Comparison of ENCODE assay signal across 22 cellular contexts in the genomic region with DNA sequence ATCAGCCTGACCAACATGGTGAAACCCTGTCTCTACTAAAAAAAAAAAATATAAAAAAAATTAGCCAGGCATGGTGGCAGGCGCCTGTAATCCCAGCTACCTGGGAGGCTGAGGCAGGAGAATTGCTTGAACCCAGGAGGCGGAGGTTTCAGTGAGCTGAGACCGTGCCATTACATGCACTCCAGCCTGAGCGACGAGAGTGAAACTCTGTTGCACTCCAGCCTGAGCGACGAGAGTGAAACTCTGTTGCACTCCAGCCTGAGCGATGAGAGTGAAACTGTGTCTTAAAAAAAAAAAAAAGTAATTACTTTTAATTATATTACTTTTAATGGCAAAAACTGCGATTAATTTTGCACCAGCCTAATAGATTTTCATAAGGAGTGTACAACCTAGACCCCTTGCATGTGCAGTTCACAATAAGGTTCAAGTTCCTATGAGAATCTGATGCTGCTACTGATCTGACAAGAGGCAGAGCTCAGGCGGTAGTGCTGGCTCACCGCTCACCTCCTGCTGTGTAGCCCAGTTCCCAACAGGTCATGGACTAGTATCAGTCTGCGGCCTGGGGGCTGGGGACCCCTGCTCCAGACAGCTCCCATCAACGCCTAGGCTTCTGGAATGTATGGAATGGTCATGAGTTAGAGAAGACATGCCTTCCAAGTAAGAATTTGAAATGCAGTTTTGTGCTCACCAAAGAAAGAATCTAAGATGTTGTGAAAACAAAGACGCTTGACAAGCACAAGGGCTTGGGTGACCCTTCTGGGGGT. TPM values are rescaled to one million over a fixed set of nuclear protein-coding genes. Genes with fewer than 3 reads are reported as not detected.
DNase-seq lines count a peak whose midpoint lies in the region; ATAC-seq, FAIRE-seq and TF ChIP-seq lines count a peak whose summit lies in the region.
"Had no signal": no experiment of that assay in that cellular context is flagged by ENCODE, and none has a peak within 500 bp of the region (broad histone marks: within the 10 kb centered on the region; RNA-seq: fewer than 3 reads in every experiment).

No MANE protein-coding gene starts in this region.

- peaks cover 10% of the 10 kb centered on the region for H3K4me1 Mint-ChIP-seq in MCF 10A (ENCODE audit: insufficient read depth, unreplicated experiment)
- H3K4me1 Mint-ChIP-seq: B cell had no signal

- peaks cover 3% of the 10 kb centered on the region; the same call in 1 of the 2 replicates for H3K9me1 ChIP-seq in IMR-90 (ENCODE audit: insufficient read depth, low read length)
- no peaks in the 10 kb centered on the region for H3K9me1 ChIP-seq in K562 (ENCODE audit: control insufficient read depth, insufficient read depth, low read length)

- in situ Hi-C loops in IMR-90 (cut with MboI; ENCODE audit: low sequenced_read_pairs) (no loop called here), K562 (cut with MboI) (no loop called here)

- H2BK15ac ChIP-seq in IMR-90 (ENCODE audit: low read depth, low read length), result no peak overlapping the region

- TF ChIP-seq RAD21 in IMR-90 (IDR thresholded peaks at IDR 0.05; ENCODE audit: low read length), result no peak
- no peak for TF ChIP-seq RAD21 in K562 (CRISPR knock-in tag; conservative IDR thresholded peaks at IDR 0.05 in 1 of 2, IDR thresholded peaks at IDR 0.05 in 1 of 2)

- H3K79me1 ChIP-seq in IMR-90 (ENCODE audit: low read depth in 1 of 2, low read length in 2 of 2), result no peaks in the 10 kb centered on the region

- H3K27me3 ChIP-seq in IMR-90 (ENCODE audit: control insufficient read depth, insufficient read depth, low read length) (peaks cover 61% of the 10 kb centered on the region), K562 (ENCODE audit: control insufficient read depth in 2 of 2, insufficient read depth in 2 of 2, low read length in 2 of 2) (no peaks in the 10 kb centered on the region), lower lobe of right lung (ENCODE audit: low read depth) (no peaks in the 10 kb centered on the region)
- H3K27me3 ChIP-seq: Peyer's patch had no signal

- POLR2A ChIA-PET in IMR-90 (lab: Charles Lee; ENCODE audit: unreplicated experiment), result interaction anchor here (0.6 kb wide), 1 partner anchor 228 kb away, joined by 7 read pairs; no protein-coding TSS in a partner anchor
- POLR2A ChIA-PET in K562 (lab: Yijun Ruan, JAX), result interaction anchor here (1.4 kb wide), 1 partner anchor 115 kb away, joined by 4 read pairs; no protein-coding TSS in a partner anchor
- POLR2A ChIA-PET in MCF 10A (lab: Yijun Ruan, JAX), result no interaction called here

- H3K56ac ChIP-seq in IMR-90 (ENCODE audit: extremely low read depth, insufficient read depth, low read length), result no peak overlapping the region

- TF ChIP-seq POLR2A in IMR-90 (IDR thresholded peaks at IDR 0.05; ENCODE audit: low read depth, low read length) (no peak), K562 (conservative IDR thresholded peaks at IDR 0.05) (no peak)

- H3K79me2 ChIP-seq in K562 (ENCODE audit: control insufficient read depth, insufficient read depth, low read length), result no peaks in the 10 kb centered on the region

- H3K27ac ChIP-seq in IMR-90 (ENCODE audit: insufficient read depth, low read length), result no peak overlapping the region
- H3K27ac ChIP-seq in K562 (ENCODE audit: extremely low read depth, low read depth, low read length), result no peak overlapping the region
- no peak overlapping the region for H3K27ac ChIP-seq in lower lobe of right lung
- H3K27ac ChIP-seq: A549, Peyer's patch had no signal

- H3K9ac ChIP-seq in IMR-90 (ENCODE audit: low read depth, low read length) (no peak overlapping the region), K562 (ENCODE audit: insufficient read depth in 1 of 2, low read depth in 2 of 2, low read length in 2 of 2) (no peak overlapping the region)

- H3K4me3 ChIP-seq in IMR-90 (ENCODE audit: insufficient read depth, low read depth, low read length) (no peak overlapping the region), K562 (no peak overlapping the region), lower lobe of right lung (no peak overlapping the region)
- H3K4me3 ChIP-seq: A549, Peyer's patch had no signal

- WGBS in IMR-90 (ENCODE audit: extremely low coverage in 2 of 2, insufficient read length in 1 of 2), 2 experiments, result 65% methylated on average over 4 of the region's 14 CpGs; no CpG with 5 or more reads in 1 of the 2 experiments
- WGBS in K562 (ENCODE audit: insufficient coverage, low coverage, missing lambda C conversion rate), result 44% methylated on average over 8 of the region's 14 CpGs

- no peak overlapping the region for H4K5ac ChIP-seq in IMR-90 (ENCODE audit: low read depth, low read length)

- H3K27me3 Mint-ChIP-seq in MCF 10A (ENCODE audit: insufficient read depth, unreplicated experiment), result peaks cover 23% of the 10 kb centered on the region

- no peak overlapping the region for H2BK5ac ChIP-seq in IMR-90 (ENCODE audit: low read depth, low read length, poor library complexity, severe bottlenecking)

- no peaks in the 10 kb centered on the region for H3K9me3 ChIP-seq in IMR-90 (ENCODE audit: control insufficient read depth, insufficient read depth, low read length)
- H3K9me3 ChIP-seq in K562 (replicated peaks; ENCODE audit: control insufficient read depth, insufficient read depth, low read depth, low read length), result no peaks in the 10 kb centered on the region
- no peaks in the 10 kb centered on the region for H3K9me3 ChIP-seq in lower lobe of right lung
- H3K9me3 ChIP-seq: A549, Peyer's patch had no signal

- TF ChIP-seq CTCF in IMR-90 (conservative IDR thresholded peaks at IDR 0.05; ENCODE audit: low read depth, low read length) (no peak), K562 (IDR thresholded peaks at IDR 0.05 in 2 of 3, conservative IDR thresholded peaks at IDR 0.05 in 1 of 3; ENCODE audit: insufficient read depth in 2 of 3, low read depth in 1 of 3, low read length in 3 of 3) (no peak), lower lobe of right lung (IDR thresholded peaks at IDR 0.05) (no peak), MCF 10A (IDR thresholded peaks at IDR 0.05; ENCODE audit: unreplicated experiment) (no peak)

- H3K23ac ChIP-seq in IMR-90 (ENCODE audit: low read depth, low read length), result no peak overlapping the region

- no peak overlapping the region for H4K91ac ChIP-seq in IMR-90 (ENCODE audit: insufficient read depth, low read depth, low read length)

- H3K4me2 ChIP-seq in IMR-90 (ENCODE audit: low read depth, low read length) (no peak overlapping the region), K562 (ENCODE audit: insufficient read depth, low read length) (no peak overlapping the region)
- H3K4me2 ChIP-seq: A549 had no signal

- BruUV-seq in IMR-90 (replicated peaks; lab: Mats Ljungman, UMichigan) (no TSS peak), K562 (replicated peaks; lab: Mats Ljungman, UMichigan) (no TSS peak), MCF 10A (replicated peaks; lab: Mats Ljungman, UMichigan) (no TSS peak)

- dilution Hi-C loops in IMR-90 (cut with HindIII; ENCODE audit: low sequenced_read_pairs, unreplicated experiment), result no loop called here

- H3K36me3 ChIP-seq in IMR-90 (ENCODE audit: control insufficient read depth, insufficient read depth, low read length) (no peaks in the 10 kb centered on the region), K562 (ENCODE audit: control insufficient read depth, insufficient read depth, low read length) (no peaks in the 10 kb centered on the region), lower lobe of right lung (peaks cover 9% of the 10 kb centered on the region)
- H3K36me3 ChIP-seq: Peyer's patch had no signal

- DNase-seq in IMR-90 (no peak), K562 (ENCODE audit: extremely low read depth in 1 of 4, low spot score in 3 of 4) (no peak), lower lobe of right lung (peak; percentile 21), MCF 10A (ENCODE audit: unreplicated experiment) (no peak)
- DNase-seq: DMS53, GF-D8, GOT3, KG1, MV-4-11, NCI-H1105 treated with DMSO at 0.1 percent for 48 hours, NCI-H2029 treated with DMSO at 0.1 percent for 48 hours, NCI-H2171, NCI-H345, NCI-H524, NCI-H774, Peyer's patch had no signal

- H3K9me3 Mint-ChIP-seq in MCF 10A (ENCODE audit: unreplicated experiment), result no peaks in the 10 kb centered on the region

- no peak overlapping the region for H3K4ac ChIP-seq in IMR-90 (ENCODE audit: low read depth, low read length)

- intact Hi-C loops in IMR-90 (cut with micrococcal nuclease) (no loop called here), K562 (cut with micrococcal nuclease) (no loop called here), lower lobe of right lung (cut with DNase I) (no loop called here), MCF 10A (cut with micrococcal nuclease) (no loop called here)

- no peak for FAIRE-seq in K562 (lab: Jason Lieb, UNC)
- FAIRE-seq: A549, D721Med had no signal

- H3K14ac ChIP-seq in IMR-90 (replicated peaks; ENCODE audit: low read depth, low read length), result no peak overlapping the region

- CTCF ChIA-PET in IMR-90 (lab: Yijun Ruan, JAX) (interaction anchor here (1.4 to 1.9 kb wide), 2 partner anchors 12 to 13 kb away, joined by 3 to 9 read pairs; no protein-coding TSS in a partner anchor), K562 (lab: Yijun Ruan, JAX; ENCODE audit: low intra/inter-chr PET ratio) (no interaction called here), MCF 10A (lab: Yijun Ruan, JAX) (interaction anchor here (0.6 to 5.1 kb wide), 9 partner anchors 9 to 787 kb away, joined by 3 to 53 read pairs (median 7); partner anchors contain the start of genes ADCY4, CIDEB, LTB4R and LTB4R2)

- no peak overlapping the region for H4K8ac ChIP-seq in IMR-90 (ENCODE audit: low read depth in 2 of 2, low read length in 2 of 2)

- H3K4me1 ChIP-seq in IMR-90 (ENCODE audit: control insufficient read depth, insufficient read depth, low read length) (no peaks in the 10 kb centered on the region), K562 (replicated peaks in 1 of 2; ENCODE audit: control insufficient read depth in 2 of 2, insufficient read depth in 2 of 2, low read length in 2 of 2) (peaks cover 11 to 16% of the 10 kb centered on the region in 2 experiments), lower lobe of right lung (peaks cover 10% of the 10 kb centered on the region)

- peaks cover 4% of the 10 kb centered on the region for H3K36me3 Mint-ChIP-seq in MCF 10A (ENCODE audit: insufficient read depth, unreplicated experiment)

- no peak overlapping the region; the same call in 1 of the 2 replicates for H2AK5ac ChIP-seq in IMR-90 (ENCODE audit: low read depth, low read length)

- no peak overlapping the region for H2AK9ac ChIP-seq in IMR-90 (replicated peaks; ENCODE audit: low read depth, low read length, poor library complexity)

- peak overlapping the region; percentile 57 for H2AFZ ChIP-seq in IMR-90 (replicated peaks; ENCODE audit: low read length, poor library complexity)
- H2AFZ ChIP-seq in K562 (ENCODE audit: low read depth, low read length), result peak overlapping the region; percentile 45

- H2BK20ac ChIP-seq in IMR-90 (ENCODE audit: low read depth, low read length), result no peak overlapping the region

- no peaks in the 10 kb centered on the region for H4K20me1 ChIP-seq in IMR-90 (ENCODE audit: insufficient read depth, low read length)
- no peaks in the 10 kb centered on the region for H4K20me1 ChIP-seq in K562 (replicated peaks; ENCODE audit: control insufficient read depth, insufficient read depth, low read length)

- no peak overlapping the region for H3K18ac ChIP-seq in IMR-90 (ENCODE audit: low read depth, low read length)

- ATAC-seq in IMR-90 (ENCODE audit: low read depth) (no peak), K562 (no peak), lower lobe of right lung (no peak), HG03342 (IDR thresholded peaks at IDR 0.05; ENCODE audit: unreplicated experiment) (no peak)
- ATAC-seq: A549, SK-N-SH treated with all-trans-retinoic acid at 6 μM for 48 hours had no signal

- no peak for TF ChIP-seq EP300 in K562 (IDR thresholded peaks at IDR 0.05; ENCODE audit: low read length)

- no peak overlapping the region for H2BK120ac ChIP-seq in IMR-90 (ENCODE audit: low read depth, low read length)

- H3K27ac Mint-ChIP-seq in MCF 10A (ENCODE audit: low read depth, unreplicated experiment), result no peak overlapping the region
- H3K27ac Mint-ChIP-seq: B cell had no signal

- no peak overlapping the region for H3K4me3 Mint-ChIP-seq in MCF 10A (ENCODE audit: unreplicated experiment)
- H3K4me3 Mint-ChIP-seq: B cell, CD14-positive monocyte had no signal

RNA-seq across cellular contexts. Expression of gene LTB4R, which starts 10.1 kb away (rescaled TPM):
- total RNA-seq in IMR-90 (2012; rRNA removed) (0.18 and 0.28 TPM in 2 replicates), K562 (2014; rRNA removed) (2.8 and 3.6 TPM in 2 replicates), K562 (2014; rRNA removed; fragmentation: Illumina TruSeq; extraction: Trizol) (1.7 and 1.8 TPM in 2 replicates), K562 (2015; rRNA removed; fragmentation: Illumina TruSeq; extraction: Trizol) (2.1 and 2.3 TPM in 2 replicates), K562 (2021) (3.7 and 7.0 TPM in 2 replicates), lower lobe of right lung (14.1 TPM), MCF 10A (2022) (15.8 and 19.9 TPM in 2 replicates)
- polyA plus RNA-seq in IMR-90 (2012; rRNA removed) (2.3 TPM in 2 replicates), K562 (2011; rRNA removed) (4.0 and 4.3 TPM in 2 replicates), K562 (2014; fragmentation: Illumina TruSeq; extraction: Trizol) (4.4 and 4.8 TPM in 2 replicates), K562 (2014; fragmentation: Nextera tagmentation; extraction: Ambion mirVana) (under 1 TPM; 0.38 to 0.61 TPM), K562 (2014; rRNA removed) (10.5 and 11.4 TPM in 2 replicates)
- 0.10 and 0.38 TPM in 2 replicates for polyA plus RNA-seq in IMR-90 (2012; cell fraction: cytosol; rRNA removed)
- 26.7 and 90.3 TPM in 2 replicates for polyA plus RNA-seq in IMR-90 (2012; cell fraction: nucleus; rRNA removed; ENCODE audit: low replicate concordance)
- 33.2 and 49.2 TPM in 2 replicates for total RNA-seq in K562 (2011; cell fraction: chromatin; rRNA removed; ENCODE audit: low replicate concordance)
- total RNA-seq in K562 (2011; cell fraction: nucleolus; rRNA removed), result 24.1 and 29.2 TPM in 2 replicates
- total RNA-seq in K562 (2011; cell fraction: nucleoplasm; rRNA removed), result 31.0 and 48.7 TPM in 2 replicates
- 1.9 and 3.5 TPM in 2 replicates for polyA plus RNA-seq in K562 (2011; cell fraction: cytosol; rRNA removed)
- 50.4 and 117 TPM in 2 replicates for polyA plus RNA-seq in K562 (2011; cell fraction: nucleus; rRNA removed)
- 4.5 and 8.0 TPM in 2 replicates for polyA plus RNA-seq in K562 (2012)
- polyA minus RNA-seq in K562 (2011; rRNA and poly(A)+ RNA removed), result 2.3 and 3.0 TPM in 2 replicates
- 1.1 and 1.4 TPM in 2 replicates for polyA minus RNA-seq in K562 (2011; cell fraction: cytosol; rRNA and poly(A)+ RNA removed)
- 6.9 and 10.2 TPM in 2 replicates for polyA minus RNA-seq in K562 (2011; cell fraction: nucleus; rRNA and poly(A)+ RNA removed)

RNA-seq across cellular contexts. Expression of gene LTB4R2, which starts 11.5 kb away (rescaled TPM):
- 0.56 and 0.72 TPM in 2 replicates for total RNA-seq in IMR-90 (2012; rRNA removed)
- polyA plus RNA-seq in IMR-90 (2012; rRNA removed), result 1.7 and 2.0 TPM in 2 replicates
- polyA plus RNA-seq in IMR-90 (2012; cell fraction: cytosol; rRNA removed), result 0.49 and 0.66 TPM in 2 replicates
- 17.9 and 66.1 TPM in 2 replicates for polyA plus RNA-seq in IMR-90 (2012; cell fraction: nucleus; rRNA removed; ENCODE audit: low replicate concordance)
- total RNA-seq in K562 (2011; cell fraction: chromatin; rRNA removed; ENCODE audit: low replicate concordance), result 25.8 and 60.8 TPM in 2 replicates
- 33.2 and 38.2 TPM in 2 replicates for total RNA-seq in K562 (2011; cell fraction: nucleolus; rRNA removed)
- total RNA-seq in K562 (2011; cell fraction: nucleoplasm; rRNA removed), result 30.5 and 42.4 TPM in 2 replicates
- total RNA-seq in K562 (2014; rRNA removed), result 3.9 and 5.8 TPM in 2 replicates
- total RNA-seq in K562 (2014; rRNA removed; fragmentation: Illumina TruSeq; extraction: Trizol), result 2.1 and 2.4 TPM in 2 replicates
- total RNA-seq in K562 (2015; rRNA removed; fragmentation: Illumina TruSeq; extraction: Trizol), result 2.5 and 3.1 TPM in 2 replicates
- total RNA-seq in K562 (2021), result 6.9 and 9.4 TPM in 2 replicates
- 2.5 and 3.2 TPM in 2 replicates for polyA plus RNA-seq in K562 (2011; rRNA removed)
- 1.4 and 6.0 TPM in 2 replicates for polyA plus RNA-seq in K562 (2011; cell fraction: cytosol; rRNA removed)
- polyA plus RNA-seq in K562 (2011; cell fraction: nucleus; rRNA removed), result 25.2 and 64.2 TPM in 2 replicates
- 4.0 and 6.3 TPM in 2 replicates for polyA plus RNA-seq in K562 (2012)
- 2.6 and 2.7 TPM in 2 replicates for polyA plus RNA-seq in K562 (2014; fragmentation: Illumina TruSeq; extraction: Trizol)
- polyA plus RNA-seq in K562 (2014; fragmentation: Nextera tagmentation; extraction: Ambion mirVana), result under 1 TPM in 1 of 2 experiments, not detected in 1; 0.03 TPM
- polyA plus RNA-seq in K562 (2014; rRNA removed), result 8.6 and 11.6 TPM in 2 replicates
- 2.2 and 2.5 TPM in 2 replicates for polyA minus RNA-seq in K562 (2011; rRNA and poly(A)+ RNA removed)
- polyA minus RNA-seq in K562 (2011; cell fraction: cytosol; rRNA and poly(A)+ RNA removed), result 1.6 and 3.3 TPM in 2 replicates
- 15.0 and 20.1 TPM in 2 replicates for polyA minus RNA-seq in K562 (2011; cell fraction: nucleus; rRNA and poly(A)+ RNA removed)
- total RNA-seq in lower lobe of right lung, result 5.9 TPM
- total RNA-seq in MCF 10A (2022), result 21.7 and 23.8 TPM in 2 replicates

RNA-seq across cellular contexts. Expression of gene ADCY4, which starts 13.5 kb away (rescaled TPM):
- total RNA-seq in IMR-90 (2012; rRNA removed), result not detected in 2 replicates
- 0.04 TPM in 1 of 2 replicates, not detected in the other for polyA plus RNA-seq in IMR-90 (2012; rRNA removed)
- 0.08 TPM in 1 of 2 replicates, not detected in the other for polyA plus RNA-seq in IMR-90 (2012; cell fraction: cytosol; rRNA removed)
- polyA plus RNA-seq in IMR-90 (2012; cell fraction: nucleus; rRNA removed; ENCODE audit: low replicate concordance), result 0.33 and 0.42 TPM in 2 replicates
- 1.2 and 6.2 TPM in 2 replicates for total RNA-seq in K562 (2011; cell fraction: chromatin; rRNA removed; ENCODE audit: low replicate concordance)
- total RNA-seq in K562 (2011; cell fraction: nucleolus; rRNA removed), result 2.2 and 4.5 TPM in 2 replicates
- 2.3 and 2.6 TPM in 2 replicates for total RNA-seq in K562 (2011; cell fraction: nucleoplasm; rRNA removed)
- total RNA-seq in K562 (2014; rRNA removed), result 0.09 TPM in 1 of 2 replicates, not detected in the other
- total RNA-seq in K562 (2014; rRNA removed; fragmentation: Illumina TruSeq; extraction: Trizol), result 0.18 TPM in 1 of 2 replicates, not detected in the other
- total RNA-seq in K562 (2015; rRNA removed; fragmentation: Illumina TruSeq; extraction: Trizol), result not detected in 2 replicates
- total RNA-seq in K562 (2021), result 0.07 and 0.31 TPM in 2 replicates
- polyA plus RNA-seq in K562 (2011; rRNA removed), result 0.21 and 0.39 TPM in 2 replicates
- polyA plus RNA-seq in K562 (2011; cell fraction: cytosol; rRNA removed), result 0.21 and 0.25 TPM in 2 replicates
- 4.5 and 4.7 TPM in 2 replicates for polyA plus RNA-seq in K562 (2011; cell fraction: nucleus; rRNA removed)
- polyA plus RNA-seq in K562 (2012), result 0.31 and 1.1 TPM in 2 replicates
- polyA plus RNA-seq in K562 (2014; fragmentation: Illumina TruSeq; extraction: Trizol), result 0.04 and 0.06 TPM in 2 replicates
- under 1 TPM in 1 of 2 experiments, not detected in 1; 0.04 TPM for polyA plus RNA-seq in K562 (2014; fragmentation: Nextera tagmentation; extraction: Ambion mirVana)
- 0.15 and 0.47 TPM in 2 replicates for polyA plus RNA-seq in K562 (2014; rRNA removed)
- polyA minus RNA-seq in K562 (2011; rRNA and poly(A)+ RNA removed), result 0.15 and 0.39 TPM in 2 replicates
- polyA minus RNA-seq in K562 (2011; cell fraction: cytosol; rRNA and poly(A)+ RNA removed), result not detected in 2 replicates
- 0.89 and 3.0 TPM in 2 replicates for polyA minus RNA-seq in K562 (2011; cell fraction: nucleus; rRNA and poly(A)+ RNA removed)
- 42.7 TPM for total RNA-seq in lower lobe of right lung
- not detected in 2 replicates for total RNA-seq in MCF 10A (2022)
- polyA plus RNA-seq: A549 had no signal

RNA-seq across cellular contexts. Expression of gene CIDEB, which starts 13.6 kb away (rescaled TPM):
- total RNA-seq in IMR-90 (2012; rRNA removed) (under 0.01 TPM in 2 replicates), K562 (2014; rRNA removed) (not detected in 2 replicates), K562 (2014; rRNA removed; fragmentation: Illumina TruSeq; extraction: Trizol) (not detected in 2 replicates), K562 (2015; rRNA removed; fragmentation: Illumina TruSeq; extraction: Trizol) (not detected in 2 replicates), K562 (2021) (0.07 and 0.35 TPM in 2 replicates), lower lobe of right lung (16.4 TPM), MCF 10A (2022) (0.52 and 1.3 TPM in 2 replicates)
- polyA plus RNA-seq in IMR-90 (2012; rRNA removed) (0.19 TPM in 2 replicates), K562 (2011; rRNA removed) (0.04 and 0.14 TPM in 2 replicates), K562 (2014; fragmentation: Illumina TruSeq; extraction: Trizol) (0.07 and 0.14 TPM in 2 replicates), K562 (2014; fragmentation: Nextera tagmentation; extraction: Ambion mirVana) (under 1 TPM; 0.03 to 0.35 TPM), K562 (2014; rRNA removed) (0.11 and 0.18 TPM in 2 replicates)
- polyA plus RNA-seq in IMR-90 (2012; cell fraction: cytosol; rRNA removed), result 0.06 and 0.14 TPM in 2 replicates
- 0.26 and 0.33 TPM in 2 replicates for polyA plus RNA-seq in IMR-90 (2012; cell fraction: nucleus; rRNA removed; ENCODE audit: low replicate concordance)
- total RNA-seq in K562 (2011; cell fraction: chromatin; rRNA removed; ENCODE audit: low replicate concordance), result 0.42 and 0.53 TPM in 2 replicates
- total RNA-seq in K562 (2011; cell fraction: nucleolus; rRNA removed), result not detected in 2 replicates
- 0.38 and 0.51 TPM in 2 replicates for total RNA-seq in K562 (2011; cell fraction: nucleoplasm; rRNA removed)
- 0.03 TPM in 2 replicates for polyA plus RNA-seq in K562 (2011; cell fraction: cytosol; rRNA removed)
- 0.16 and 0.20 TPM in 2 replicates for polyA plus RNA-seq in K562 (2011; cell fraction: nucleus; rRNA removed)
- polyA plus RNA-seq in K562 (2012), result 0.04 and 0.20 TPM in 2 replicates
- not detected in 2 replicates for polyA minus RNA-seq in K562 (2011; rRNA and poly(A)+ RNA removed)
- polyA minus RNA-seq in K562 (2011; cell fraction: cytosol; rRNA and poly(A)+ RNA removed), result not detected in 2 replicates
- 0.22 TPM in 1 of 2 replicates, not detected in the other for polyA minus RNA-seq in K562 (2011; cell fraction: nucleus; rRNA and poly(A)+ RNA removed)

RNA-seq across cellular contexts. Expression of gene RIPK3, which starts 18.4 kb away (rescaled TPM):
- total RNA-seq in IMR-90 (2012; rRNA removed) (not detected in 2 replicates), K562 (2014; rRNA removed) (0.27 TPM in 1 of 2 replicates, not detected in the other), K562 (2014; rRNA removed; fragmentation: Illumina TruSeq; extraction: Trizol) (0.29 TPM in 1 of 2 replicates, not detected in the other), K562 (2015; rRNA removed; fragmentation: Illumina TruSeq; extraction: Trizol) (0.23 and 0.43 TPM in 2 replicates), K562 (2021) (0.31 and 0.40 TPM in 2 replicates), lower lobe of right lung (27.9 TPM), MCF 10A (2022) (not detected in 2 replicates)
- polyA plus RNA-seq in IMR-90 (2012; rRNA removed) (0.09 TPM in 1 of 2 replicates, not detected in the other), K562 (2011; rRNA removed) (0.08 and 0.27 TPM in 2 replicates), K562 (2014; fragmentation: Illumina TruSeq; extraction: Trizol) (0.14 TPM in 1 of 2 replicates, not detected in the other), K562 (2014; fragmentation: Nextera tagmentation; extraction: Ambion mirVana) (under 1 TPM in 1 of 2 experiments, not detected in 1; 0.03 TPM), K562 (2014; rRNA removed) (0.61 TPM in 1 of 2 replicates, not detected in the other)
- polyA plus RNA-seq in IMR-90 (2012; cell fraction: cytosol; rRNA removed), result 0.02 and 0.04 TPM in 2 replicates
- polyA plus RNA-seq in IMR-90 (2012; cell fraction: nucleus; rRNA removed; ENCODE audit: low replicate concordance), result 0.42 TPM in 2 replicates
- total RNA-seq in K562 (2011; cell fraction: chromatin; rRNA removed; ENCODE audit: low replicate concordance), result 1.1 and 1.6 TPM in 2 replicates
- 0.83 and 1.3 TPM in 2 replicates for total RNA-seq in K562 (2011; cell fraction: nucleolus; rRNA removed)
- 0.84 and 1.5 TPM in 2 replicates for total RNA-seq in K562 (2011; cell fraction: nucleoplasm; rRNA removed)
- polyA plus RNA-seq in K562 (2011; cell fraction: cytosol; rRNA removed), result 0.16 TPM in 1 of 2 replicates, not detected in the other
- polyA plus RNA-seq in K562 (2011; cell fraction: nucleus; rRNA removed), result 0.66 and 0.82 TPM in 2 replicates
- polyA plus RNA-seq in K562 (2012), result 0.16 and 0.26 TPM in 2 replicates
- not detected in 2 replicates for polyA minus RNA-seq in K562 (2011; rRNA and poly(A)+ RNA removed)
- not detected in 2 replicates for polyA minus RNA-seq in K562 (2011; cell fraction: cytosol; rRNA and poly(A)+ RNA removed)
- polyA minus RNA-seq in K562 (2011; cell fraction: nucleus; rRNA and poly(A)+ RNA removed), result 0.44 TPM in 1 of 2 replicates, not detected in the other
- polyA plus RNA-seq: A549 had no signal
